ENCODE assay signal across 27 cellular contexts in genomic region chr1:224761245-224761644, GRCh38.
"Had no signal": no experiment of that assay in that cellular context is flagged by ENCODE, and none has a peak within 500 bp of the region (broad histone marks: within the 10 kb centered on the region; RNA-seq: fewer than 3 reads in every experiment).

No MANE protein-coding gene starts in this region.

- H3K27me3 ChIP-seq: adrenal gland, body of pancreas had no signal

- H3K9me3 ChIP-seq: adrenal gland, body of pancreas had no signal

- H3K36me3 ChIP-seq: adrenal gland, WERI-Rb-1 had no signal

- H3K4me1 ChIP-seq: adrenal gland, body of pancreas had no signal

- H3K4me3 ChIP-seq: adrenal gland, body of pancreas had no signal

- DNase-seq: activated B cell treated with CpG ODN at 0.5 μM for 24 hours; activated CD4-positive, alpha-beta T cell treated with anti-CD3 and anti-CD28 coated beads for 48 hours; activated CD4-positive, alpha-beta T cell treated with anti-CD3 and anti-CD28 coated beads, Interleukin-2, amount 50 U/mL, for 1 hour; activated CD4-positive, alpha-beta T cell treated with anti-CD3 and anti-CD28 coated beads, Interleukin-2, amount 50 U/mL, for 48 hours; activated CD8-positive, alpha-beta memory T cell treated with anti-CD3 and anti-CD28 coated beads for 24 hours; activated CD8-positive, alpha-beta T cell treated with anti-CD3 and anti-CD28 coated beads for 36 hours; activated effector memory CD4-positive, alpha-beta T cell treated with Interleukin-2 at 50 U/mL for 16 hours; activated naive CD4-positive, alpha-beta T cell treated with anti-CD3 and anti-CD28 coated beads for 36 hours; activated naive CD8-positive, alpha-beta T cell treated with anti-CD3 and anti-CD28 coated beads for 36 hours; activated naive CD8-positive, alpha-beta T cell treated with anti-CD3 and anti-CD28 coated beads, Interleukin-2, amount 50 U/mL, for 24 hours; activated T-cell treated with anti-CD3 and anti-CD28 coated beads, Interleukin-2, amount 50 U/mL, for 4 hours; adrenal gland; amygdala; aorta; body of pancreas; caudate nucleus; cortex of kidney; dermis blood vessel endothelial cell; effector CD8-positive, alpha-beta T cell; foreskin fibroblast; head of caudate nucleus; T-cell; T1000; WERI-Rb-1 had no signal

- ATAC-seq: activated CD4-positive, CD25-positive, alpha-beta regulatory T cell treated with anti-CD3 and anti-CD28 coated beads, Interleukin-2, amount 50 U/mL, for 24 hours; activated CD8-positive, alpha-beta T cell treated with anti-CD3 and anti-CD28 coated beads for 36 hours; activated naive CD8-positive, alpha-beta T cell treated with anti-CD3 and anti-CD28 coated beads, Interleukin-2, amount 50 U/mL, for 24 hours; activated T-cell treated with anti-CD3 and anti-CD28 coated beads, Interleukin-2, amount 50 U/mL, for 4 hours; activated T-helper 17 cell treated with anti-CD3 and anti-CD28 coated beads, Interleukin-2, amount 50 U/mL, for 72 hours; body of pancreas; esophagus mucosa; T-cell had no signal

- H3K27ac ChIP-seq: adrenal gland, body of pancreas, WERI-Rb-1 had no signal
